In genomic region chr4:154911608-154912098, GRCh38 we compare ENCODE assay signal across 21 cellular contexts.
DNase-seq lines count a peak whose midpoint lies in the region; ATAC-seq, FAIRE-seq and TF ChIP-seq lines count a peak whose summit lies in the region.
"Had no signal": no experiment of that assay in that cellular context is flagged by ENCODE, and none has a peak within 500 bp of the region (broad histone marks: within the 10 kb centered on the region; RNA-seq: fewer than 3 reads in every experiment).

No MANE protein-coding gene starts in this region.

- CTCF ChIA-PET in CD4-positive, alpha-beta memory T cell (lab: Charles Lee; ENCODE audit: partially characterized antibody), result no interaction called here

- H3K27ac Mint-ChIP-seq in GM23338 (no peak overlapping the region), nephron progenitor cell (peak overlapping the region; percentile 80)
- no peak overlapping the region for H3K27ac Mint-ChIP-seq in CD4-positive, alpha-beta memory T cell
- H3K27ac Mint-ChIP-seq: CD14-positive monocyte; CD4-positive, alpha-beta T cell; HFFc6 had no signal

- intact Hi-C loops in CD4-positive, alpha-beta memory T cell (cut with micrococcal nuclease), result no loop called here
- intact Hi-C loops in spleen (cut with DNase I; ENCODE audit: low total_unique reads), result no loop called here

- H3K27ac ChIP-seq in GM23338 (ENCODE audit: low read depth) (no peak overlapping the region), spleen (no peak overlapping the region)
- no peak overlapping the region for H3K27ac ChIP-seq in CD4-positive, alpha-beta memory T cell (ENCODE audit: low read depth, low read length)
- H3K27ac ChIP-seq: A549; BLaER1 treated with 17β-estradiol and CSF1 and Interleukin-3, amounts not matched to agents 10 nM and 100 nM had no signal

- H3K4me1 Mint-ChIP-seq in GM23338 (peaks cover 37% of the 10 kb centered on the region), nephron progenitor cell (peaks cover 8% of the 10 kb centered on the region)
- H3K4me1 Mint-ChIP-seq in CD4-positive, alpha-beta memory T cell, result no peaks in the 10 kb centered on the region
- H3K4me1 Mint-ChIP-seq: CD14-positive monocyte had no signal

- TF ChIP-seq POLR2A in NB4 (IDR thresholded peaks at IDR 0.05; ENCODE audit: extremely low read depth, insufficient read length) (no peak), spleen (IDR thresholded peaks at IDR 0.05) (no peak)

- H3K27me3 ChIP-seq in GM23338 (ENCODE audit: insufficient read depth) (no peaks in the 10 kb centered on the region), spleen (replicated peaks in 1 of 7) (no peaks in the 10 kb centered on the region)
- H3K27me3 ChIP-seq in CD4-positive, alpha-beta memory T cell (ENCODE audit: insufficient read depth, low read length), result no peaks in the 10 kb centered on the region
- H3K27me3 ChIP-seq: BE2C; BLaER1 treated with 17β-estradiol and CSF1 and Interleukin-3, amounts not matched to agents 10 nM and 100 nM had no signal

- peaks cover 23% of the 10 kb centered on the region for H3K4me1 ChIP-seq in GM23338 (ENCODE audit: insufficient read depth)
- H3K4me1 ChIP-seq in CD4-positive, alpha-beta memory T cell (ENCODE audit: insufficient read depth, low read length), result no peaks in the 10 kb centered on the region
- no peaks in the 10 kb centered on the region for H3K4me1 ChIP-seq in spleen
- H3K4me1 ChIP-seq: A549, Caco-2, HAP-1 had no signal

- H2AFZ ChIP-seq in GM23338, result peak overlapping the region; percentile 3

- H3K9me2 ChIP-seq in GM23338 (ENCODE audit: insufficient read depth), result peaks cover 15% of the 10 kb centered on the region

- H3K4me3 Mint-ChIP-seq in GM23338, result no peak overlapping the region
- H3K4me3 Mint-ChIP-seq in nephron progenitor cell, result no peak overlapping the region
- no peak overlapping the region for H3K4me3 Mint-ChIP-seq in CD4-positive, alpha-beta memory T cell
- H3K4me3 Mint-ChIP-seq: CD14-positive monocyte; CD4-positive, alpha-beta T cell; HFFc6 had no signal

- no peak for ATAC-seq in GM23338
- ATAC-seq: A549 had no signal

- H3K27me3 Mint-ChIP-seq in GM23338 (ENCODE audit: insufficient read depth, low read depth, poor library complexity) (peaks cover 2% of the 10 kb centered on the region), nephron progenitor cell (ENCODE audit: low read depth, poor library complexity) (no peaks in the 10 kb centered on the region)
- peaks cover 0 to 1% of the 10 kb centered on the region in 2 donors for H3K27me3 Mint-ChIP-seq in CD4-positive, alpha-beta memory T cell
- H3K27me3 Mint-ChIP-seq: CD4-positive, alpha-beta T cell had no signal

- H3K36me3 ChIP-seq in GM23338 (ENCODE audit: insufficient read depth), result no peaks in the 10 kb centered on the region
- no peaks in the 10 kb centered on the region for H3K36me3 ChIP-seq in CD4-positive, alpha-beta memory T cell (ENCODE audit: insufficient read depth, low read length)
- no peaks in the 10 kb centered on the region for H3K36me3 ChIP-seq in spleen
- H3K36me3 ChIP-seq: BE2C; BLaER1 treated with 17β-estradiol and CSF1 and Interleukin-3, amounts not matched to agents 10 nM and 100 nM; HAP-1 had no signal

- no peak for FAIRE-seq in HTR-8/SVneo (lab: Jason Lieb, UNC)
- FAIRE-seq: A549, G401.6, GM12892 had no signal

- no peak overlapping the region for H3K4me2 ChIP-seq in GM23338
- H3K4me2 ChIP-seq: A549 had no signal

- H3K4me3 ChIP-seq in GM23338, result no peak overlapping the region
- no peak overlapping the region for H3K4me3 ChIP-seq in NB4 (ENCODE audit: low read depth, low read length)
- H3K4me3 ChIP-seq in CD4-positive, alpha-beta memory T cell (ENCODE audit: low read length in 2 of 2), result no peak overlapping the region
- no peak overlapping the region for H3K4me3 ChIP-seq in spleen
- H3K4me3 ChIP-seq: A549; BLaER1 treated with 17β-estradiol and CSF1 and Interleukin-3, amounts not matched to agents 10 nM and 100 nM; HAP-1 had no signal

- no peaks in the 10 kb centered on the region for H4K20me1 ChIP-seq in GM23338 (replicated peaks; ENCODE audit: insufficient read depth)
- H4K20me1 ChIP-seq: BLaER1 treated with 17β-estradiol and CSF1 and Interleukin-3, amounts not matched to agents 10 nM and 100 nM had no signal

- no peaks in the 10 kb centered on the region for H3K36me3 Mint-ChIP-seq in GM23338 (ENCODE audit: low read depth)
- H3K36me3 Mint-ChIP-seq in nephron progenitor cell (ENCODE audit: low read depth), result no peaks in the 10 kb centered on the region
- no peaks in the 10 kb centered on the region for H3K36me3 Mint-ChIP-seq in CD4-positive, alpha-beta memory T cell
- H3K36me3 Mint-ChIP-seq: CD14-positive monocyte had no signal

- POLR2A ChIA-PET in CD4-positive, alpha-beta memory T cell (lab: Charles Lee; ENCODE audit: partially characterized antibody), result no interaction called here

- H3F3A ChIP-seq in GM23338 (replicated peaks; ENCODE audit: low read depth), result no peaks in the 10 kb centered on the region

- DNase-seq in GM23338 (ENCODE audit: low spot score) (no peak), NB4 (ENCODE audit: low read depth) (peak; percentile 1), nephron progenitor cell (no peak), T-helper 9 cell (no peak), HTR-8/SVneo (ENCODE audit: insufficient read length, low spot score) (no peak), spleen (no peak)
- DNase-seq in CD4-positive, alpha-beta memory T cell, result no peak
- DNase-seq: 8988T; AML-193; BE2C; CD4-positive, alpha-beta T cell; DMS153; DND-41; HFFc6 had no signal

- no peaks in the 10 kb centered on the region for H3K9me3 Mint-ChIP-seq in GM23338
- no peaks in the 10 kb centered on the region for H3K9me3 Mint-ChIP-seq in nephron progenitor cell
- H3K9me3 Mint-ChIP-seq in CD4-positive, alpha-beta memory T cell, result peaks cover 0 to 4% (median 0%) of the 10 kb centered on the region in 8 donors
- H3K9me3 Mint-ChIP-seq: CD4-positive, alpha-beta T cell had no signal

- TF ChIP-seq CTCF in GM23338 (conservative IDR thresholded peaks at IDR 0.05; ENCODE audit: low read depth in 2 of 2), result no peak
- no peak for TF ChIP-seq CTCF in NB4 (IDR thresholded peaks at IDR 0.05; ENCODE audit: low read depth, low read length)
- no peak for TF ChIP-seq CTCF in nephron progenitor cell (IDR thresholded peaks at IDR 0.05)
- TF ChIP-seq CTCF in spleen (IDR thresholded peaks at IDR 0.05 in 8 of 11, conservative IDR thresholded peaks at IDR 0.05 in 3 of 11), result no peak

- WGBS in spleen, 5 donors, result 46 to 72% (median 63%) methylated on average over 3 of the region's 3 CpGs

- H3K79me2 ChIP-seq in GM23338 (replicated peaks; ENCODE audit: insufficient read depth), result no peaks in the 10 kb centered on the region

- no peaks in the 10 kb centered on the region for H3K9me3 ChIP-seq in CD4-positive, alpha-beta memory T cell (ENCODE audit: control insufficient read depth in 1 of 2, low read length in 2 of 2)
- H3K9me3 ChIP-seq in spleen, result no peaks in the 10 kb centered on the region
- H3K9me3 ChIP-seq: A549; BE2C; BLaER1 treated with 17β-estradiol and CSF1 and Interleukin-3, amounts not matched to agents 10 nM and 100 nM; Caco-2; HAP-1 had no signal

TF ChIP-seq in GM23338, 12 proteins besides CTCF, POLR2A, EP300 and RAD21 (continues in another document):
- TF ChIP-seq ZNF331 (CRISPR knock-in tag; IDR thresholded peaks at IDR 0.05; ENCODE audit: low read depth) (no peak), JUNB (IDR thresholded peaks at IDR 0.05; ENCODE audit: unreplicated experiment) (no peak), STAT1 (IDR thresholded peaks at IDR 0.05; ENCODE audit: unreplicated experiment) (no peak), REST (IDR thresholded peaks at IDR 0.05; ENCODE audit: unreplicated experiment) (no peak), POLR2AphosphoS5 (IDR thresholded peaks at IDR 0.05; ENCODE audit: low read depth) (no peak), EZH2phosphoT487 (IDR thresholded peaks at IDR 0.05; ENCODE audit: unreplicated experiment) (no peak)
